ENCODE assay signal across 30 cellular contexts in the genomic region with DNA sequence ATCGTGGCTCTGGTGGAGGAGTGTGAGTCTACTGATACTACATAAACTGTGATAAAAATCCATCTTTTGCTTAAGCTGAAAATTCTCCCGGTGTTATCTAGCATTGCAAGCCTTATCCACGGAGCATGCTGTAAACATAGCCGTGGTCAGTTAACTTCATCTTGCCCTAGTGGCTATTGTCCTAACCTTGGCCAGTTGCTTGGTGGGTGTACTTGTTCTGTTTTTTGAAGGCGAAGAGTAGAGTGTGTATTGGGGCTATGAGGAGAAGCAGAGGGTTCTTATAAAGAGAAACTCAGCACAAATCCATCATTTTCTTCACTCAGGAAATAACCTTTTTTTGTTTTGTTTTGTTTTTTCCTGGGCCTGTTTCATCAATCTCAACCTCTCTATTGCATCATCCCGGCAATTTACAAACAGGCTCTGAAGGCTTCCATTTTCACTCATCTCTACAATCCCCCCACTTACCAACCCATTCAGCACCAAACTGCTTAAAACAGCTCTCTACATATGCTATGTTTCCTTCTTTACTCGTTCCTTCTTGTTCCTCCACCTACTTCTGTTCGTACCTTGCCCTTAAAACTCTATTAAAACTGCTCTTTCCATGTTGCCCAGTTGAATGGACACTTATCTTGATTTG.
"Had no signal": no experiment of that assay in that cellular context is flagged by ENCODE, and none has a peak within 500 bp of the region (broad histone marks: within the 10 kb centered on the region; RNA-seq: fewer than 3 reads in every experiment).

No MANE protein-coding gene starts in this region.

- H3K27ac ChIP-seq: foreskin keratinocyte, heart left ventricle, parathyroid adenoma, psoas muscle, tibial nerve had no signal

- H3K79me2 ChIP-seq: parathyroid adenoma had no signal

- H2AFZ ChIP-seq: parathyroid adenoma had no signal

- H3K4me3 Mint-ChIP-seq: activated CD4-positive, alpha-beta memory T cell treated with anti-CD3 and anti-CD28 coated beads for 36 hours; activated CD4-positive, alpha-beta T cell treated with anti-CD3 and anti-CD28 coated beads, Interleukin-2, amount 10 ng/mL, durations not matched to agents 24 days and 14 days; activated T-helper 1 cell treated with anti-CD3 and anti-CD28 coated beads, Interleukin-12 subunit alpha, Interleukin-12 subunit beta, Interleukin-2, Interleukin-4 antibody, amounts not matched to agents 30 ng/mL and 10 ng/mL and 1 ng/mL, durations not matched to agents 14 hours and 24 hours and 36 hours; central memory CD8-positive, alpha-beta T cell; dendritic cell treated with granulocyte-macrophage colony-stimulating factor and Interleukin-4, amounts not matched to agents 40 ng/mL and 50 ng/mL, for 4 days; endodermal cell; immature natural killer cell; naive thymus-derived CD4-positive, alpha-beta T cell; T-helper 2 cell treated with Interferon-gamma antibody and Interleukin-4, amounts not matched to agents 5 μg/mL and 100 μg/mL, for 36 hours had no signal

- H3K4me3 ChIP-seq: heart left ventricle, psoas muscle, tibial nerve had no signal

- ATAC-seq: esophagus mucosa; foreskin keratinocyte; heart left ventricle; left colon; naive thymus-derived CD4-positive, alpha-beta T cell; psoas muscle had no signal

- H3K9me3 Mint-ChIP-seq: activated CD4-positive, alpha-beta memory T cell treated with anti-CD3 and anti-CD28 coated beads for 36 hours; activated CD4-positive, alpha-beta T cell treated with anti-CD3 and anti-CD28 coated beads, Interleukin-2, amount 10 ng/mL, durations not matched to agents 24 days and 14 days; activated T-helper 1 cell treated with anti-CD3 and anti-CD28 coated beads, Interleukin-12 subunit alpha, Interleukin-12 subunit beta, Interleukin-2, Interleukin-4 antibody, amounts not matched to agents 30 ng/mL and 10 ng/mL and 1 ng/mL, durations not matched to agents 14 hours and 24 hours and 36 hours; central memory CD8-positive, alpha-beta T cell; dendritic cell treated with granulocyte-macrophage colony-stimulating factor and Interleukin-4, amounts not matched to agents 40 ng/mL and 50 ng/mL, for 4 days; endodermal cell; immature natural killer cell; naive thymus-derived CD4-positive, alpha-beta T cell; T-helper 2 cell treated with Interferon-gamma antibody and Interleukin-4, amounts not matched to agents 5 μg/mL and 100 μg/mL, for 36 hours had no signal

- H3K36me3 Mint-ChIP-seq: activated CD4-positive, alpha-beta memory T cell treated with anti-CD3 and anti-CD28 coated beads for 36 hours; immature natural killer cell; naive thymus-derived CD4-positive, alpha-beta T cell had no signal

- H3K9me3 ChIP-seq: heart left ventricle, psoas muscle, tibial nerve had no signal

- DNase-seq: activated CD4-positive, alpha-beta memory T cell treated with anti-CD3 and anti-CD28 coated beads for 36 hours; activated CD4-positive, alpha-beta T cell treated with anti-CD3 and anti-CD28 coated beads, Interleukin-2, amount 10 ng/mL, durations not matched to agents 24 days and 14 days; activated CD4-positive, CD25-positive, alpha-beta regulatory T cell treated with anti-CD3 and anti-CD28 coated beads, Interleukin-2, amount 50 U/mL, for 72 hours; activated CD8-positive, alpha-beta memory T cell treated with anti-CD3 and anti-CD28 coated beads, Interleukin-2, amount 50 U/mL, for 4 hours; activated gamma-delta T cell; activated naive CD4-positive, alpha-beta T cell treated with anti-CD3 and anti-CD28 coated beads, Interleukin-2, amount 50 U/mL, for 16 hours; activated T-cell treated with anti-CD3 and anti-CD28 coated beads, Interleukin-2, amount 50 U/mL, for 1 hour; anterior cingulate cortex; endodermal cell; foreskin keratinocyte; heart left ventricle; hypothalamus; immature natural killer cell; kidney; left colon; mammary epithelial cell; midbrain; naive thymus-derived CD4-positive, alpha-beta T cell; nucleus accumbens; psoas muscle; stimulated activated CD4-positive, alpha-beta T cell treated with anti-CD3 and anti-CD28 coated beads, Interleukin-15, amount 100 ng/mL, for 24 hours; stimulated activated CD4-positive, alpha-beta T cell treated with anti-CD3 and anti-CD28 coated beads, Interleukin-2, amount 100 ng/mL, for 24 hours; stimulated activated naive CD4-positive, alpha-beta T cell treated with Interleukin-2 at 50 U/mL for 16 hours had no signal

- H3K9ac ChIP-seq: parathyroid adenoma had no signal

- H3K27ac Mint-ChIP-seq: activated CD4-positive, alpha-beta memory T cell treated with anti-CD3 and anti-CD28 coated beads for 36 hours; activated CD4-positive, alpha-beta T cell treated with anti-CD3 and anti-CD28 coated beads, Interleukin-2, amount 10 ng/mL, durations not matched to agents 24 days and 14 days; activated T-helper 1 cell treated with anti-CD3 and anti-CD28 coated beads, Interleukin-12 subunit alpha, Interleukin-12 subunit beta, Interleukin-2, Interleukin-4 antibody, amounts not matched to agents 30 ng/mL and 10 ng/mL and 1 ng/mL, durations not matched to agents 14 hours and 24 hours and 36 hours; dendritic cell treated with granulocyte-macrophage colony-stimulating factor and Interleukin-4, amounts not matched to agents 40 ng/mL and 50 ng/mL, for 4 days; endodermal cell; immature natural killer cell; naive thymus-derived CD4-positive, alpha-beta T cell; T-helper 2 cell treated with Interferon-gamma antibody and Interleukin-4, amounts not matched to agents 5 μg/mL and 100 μg/mL, for 36 hours had no signal

- H3K27me3 Mint-ChIP-seq: activated CD4-positive, alpha-beta memory T cell treated with anti-CD3 and anti-CD28 coated beads for 36 hours; central memory CD8-positive, alpha-beta T cell; dendritic cell treated with granulocyte-macrophage colony-stimulating factor and Interleukin-4, amounts not matched to agents 40 ng/mL and 50 ng/mL, for 4 days had no signal

- H3K27me3 ChIP-seq: foreskin keratinocyte, heart left ventricle, tibial nerve had no signal

- H3K36me3 ChIP-seq: heart left ventricle, tibial nerve had no signal

- H3K4me1 Mint-ChIP-seq: activated CD4-positive, alpha-beta T cell treated with anti-CD3 and anti-CD28 coated beads, Interleukin-2, amount 10 ng/mL, durations not matched to agents 24 days and 14 days; central memory CD8-positive, alpha-beta T cell; immature natural killer cell; naive thymus-derived CD4-positive, alpha-beta T cell had no signal

- H3K4me1 ChIP-seq: foreskin keratinocyte, parathyroid adenoma, psoas muscle had no signal
